ENCODE assay signal across 16 cellular contexts in the genomic region with DNA sequence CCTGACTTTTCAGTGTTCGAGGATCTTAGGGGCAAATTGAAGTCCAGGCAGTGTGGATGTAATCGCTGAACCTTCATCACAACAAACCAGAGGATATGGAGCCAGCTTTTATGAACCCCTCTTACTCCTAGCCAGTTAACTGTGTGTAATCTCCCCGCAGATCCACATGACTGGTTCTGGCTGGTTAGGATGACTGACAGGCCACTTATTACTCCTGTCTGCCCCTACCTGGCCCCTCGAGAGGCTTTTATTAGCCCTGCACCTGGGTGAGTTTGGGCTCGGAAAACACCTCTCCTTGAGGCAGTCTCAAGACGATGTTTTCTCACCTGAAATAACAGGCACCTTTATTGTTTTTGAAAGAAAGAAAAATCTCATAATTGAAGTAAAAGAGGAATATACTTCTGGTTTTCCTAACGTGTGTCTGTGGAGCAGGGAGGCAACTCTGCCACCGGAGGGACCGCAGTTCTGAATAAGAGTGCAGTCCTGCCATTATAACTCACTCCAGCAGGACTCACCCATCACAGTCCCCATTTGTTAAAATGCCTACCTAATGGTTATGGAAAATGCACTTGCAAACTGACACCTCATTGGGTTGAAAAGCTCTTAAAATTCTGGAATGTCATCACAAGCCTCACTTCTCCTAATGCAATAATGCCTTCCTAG.
DNase-seq lines count a peak whose midpoint lies in the region; ATAC-seq and TF ChIP-seq lines count a peak whose summit lies in the region.
"Had no signal": no experiment of that assay in that cellular context is flagged by ENCODE, and none has a peak within 500 bp of the region (broad histone marks: within the 10 kb centered on the region; RNA-seq: fewer than 3 reads in every experiment).

No MANE protein-coding gene starts in this region.

- peak; percentile 53 for ATAC-seq in foreskin keratinocyte
- ATAC-seq in HG03139 (IDR thresholded peaks at IDR 0.05; ENCODE audit: unreplicated experiment) = no peak
- ATAC-seq: stimulated activated naive CD8-positive, alpha-beta T cell treated with anti-CD3 and anti-CD28 coated beads, Interleukin-15, Interleukin-2, amounts not matched to agents 100 U/mL and 50 U/mL, for 24 hours had no signal

- peak; percentile 37 for DNase-seq in AG08396 (ENCODE audit: low spot score)
- DNase-seq in H7 = peak; percentile 52
- DNase-seq in foreskin keratinocyte = no peak
- DNase-seq in NCI-H226 = no peak
- no peak for DNase-seq in DMS53 (lab: John Stamatoyannopoulos, UW)
- no peak for DNase-seq in SKM-1 (lab: John Stamatoyannopoulos, UW; ENCODE audit: unreplicated experiment)
- DNase-seq: activated T-cell treated with anti-CD3 and anti-CD28 coated beads, Interleukin-2, amount 50 U/mL, for 48 hours; hypothalamus; NCI-H2107; SHP77 treated with DMSO at 0.1 percent for 48 hours; stimulated activated CD4-positive, alpha-beta T cell treated with anti-CD3 and anti-CD28 coated beads, Interleukin-4, amount 100 ng/mL, for 1 hour; stimulated activated naive CD8-positive, alpha-beta T cell treated with anti-CD3 and anti-CD28 coated beads, Interleukin-15, Interleukin-2, amounts not matched to agents 100 U/mL and 50 U/mL, for 24 hours had no signal

- no peak overlapping the region for H3K4me3 ChIP-seq in H7 (ENCODE audit: insufficient read depth, low read depth, low read length)
- H3K4me3 ChIP-seq in OCI-LY1 (ENCODE audit: low read depth, low read length, poor library complexity, severe bottlenecking) = no peak overlapping the region
- H3K4me3 ChIP-seq: BLaER1 treated with 17β-estradiol and CSF1 and Interleukin-3, amounts not matched to agents 10 nM and 100 nM; prostate gland had no signal

- H2AFZ ChIP-seq in OCI-LY1 (ENCODE audit: low read length) = no peak overlapping the region

- no peaks in the 10 kb centered on the region for H3K9me2 ChIP-seq in OCI-LY1 (ENCODE audit: low read depth, low read length)

- H3K27me3 ChIP-seq in H7 (ENCODE audit: control insufficient read depth, insufficient read depth, low read length) (no peaks in the 10 kb centered on the region; the same call in 1 of the 2 replicates), OCI-LY1 (ENCODE audit: insufficient read depth, low read length) (no peaks in the 10 kb centered on the region), foreskin keratinocyte (peaks cover 44% of the 10 kb centered on the region)
- H3K27me3 ChIP-seq: BLaER1 treated with 17β-estradiol and CSF1 and Interleukin-3, amounts not matched to agents 10 nM and 100 nM had no signal

- H3K27ac ChIP-seq in OCI-LY1 (ENCODE audit: low read depth, low read length, poor library complexity, severe bottlenecking) (peak overlapping the region; percentile 76), foreskin keratinocyte (no peak overlapping the region)
- H3K27ac ChIP-seq: BLaER1 treated with 17β-estradiol and CSF1 and Interleukin-3, amounts not matched to agents 10 nM and 100 nM; prostate gland had no signal

- H3K4me1 ChIP-seq in OCI-LY1 (ENCODE audit: insufficient read depth, low read length, severe bottlenecking) (peaks cover 16% of the 10 kb centered on the region), foreskin keratinocyte (no peaks in the 10 kb centered on the region)
- H3K4me1 ChIP-seq: BLaER1 treated with 17β-estradiol and CSF1 and Interleukin-3, amounts not matched to agents 10 nM and 100 nM; prostate gland had no signal

- H3K36me3 ChIP-seq in H7 (replicated peaks; ENCODE audit: control insufficient read depth, insufficient read depth, low read length) (no peaks in the 10 kb centered on the region), OCI-LY1 (ENCODE audit: insufficient read depth, low read length) (no peaks in the 10 kb centered on the region)
- H3K36me3 ChIP-seq: BLaER1 treated with 17β-estradiol and CSF1 and Interleukin-3, amounts not matched to agents 10 nM and 100 nM; prostate gland had no signal

- H3K4me2 ChIP-seq in OCI-LY1 (ENCODE audit: low read length) = no peak overlapping the region
- H3K4me2 ChIP-seq: BLaER1 treated with 17β-estradiol and CSF1 and Interleukin-3, amounts not matched to agents 10 nM and 100 nM had no signal

- no peaks in the 10 kb centered on the region for H3K79me2 ChIP-seq in OCI-LY1 (ENCODE audit: insufficient read depth, low read length)

- no peaks in the 10 kb centered on the region for H4K20me1 ChIP-seq in OCI-LY1 (ENCODE audit: insufficient read depth, low read length)
- H4K20me1 ChIP-seq: BLaER1 treated with 17β-estradiol and CSF1 and Interleukin-3, amounts not matched to agents 10 nM and 100 nM had no signal

- H3F3A ChIP-seq in OCI-LY1 (ENCODE audit: insufficient read depth, low read length) = no peaks in the 10 kb centered on the region

- no peaks in the 10 kb centered on the region for H3K9me3 ChIP-seq in OCI-LY1 (ENCODE audit: low read length)
- H3K9me3 ChIP-seq: BLaER1 treated with 17β-estradiol and CSF1 and Interleukin-3, amounts not matched to agents 10 nM and 100 nM; prostate gland had no signal

- TF ChIP-seq CTCF in OCI-LY1 (IDR thresholded peaks at IDR 0.05; ENCODE audit: low read length) (no peak), foreskin keratinocyte (conservative IDR thresholded peaks at IDR 0.05) (peak; percentile 44)

- no peak overlapping the region; the same call in 1 of the 2 replicates for H3K9ac ChIP-seq in OCI-LY1 (ENCODE audit: low read length)
- H3K9ac ChIP-seq: BLaER1 treated with 17β-estradiol and CSF1 and Interleukin-3, amounts not matched to agents 10 nM and 100 nM had no signal

Comparison
In these comparisons a context has a peak if more than half of its experiments do, and no peak if none do; other contexts are left out.
1. DNase-seq: peak in AG08396 (single experiment) and H7 (single experiment); none in foreskin keratinocyte (0 of 2), NCI-H226 (single experiment), DMS53 (single experiment) and SKM-1 (single experiment).